18 cellular contexts compared by ENCODE assay signal in genomic region chr22:48568736-48569330, GRCh38.
"Had no signal": no experiment of that assay in that cellular context is flagged by ENCODE, and none has a peak within 500 bp of the region (broad histone marks: within the 10 kb centered on the region; RNA-seq: fewer than 3 reads in every experiment).

No MANE protein-coding gene starts in this region.

- H3K9me3 ChIP-seq: ovary had no signal

- H3K4me1 Mint-ChIP-seq: nephron; stimulated activated memory B cell treated with anti-CD40 and anti-IgM and Interleukin-4, amounts not matched to agents 10 μg/mL and 1 μg/mL and 100 μg/mL, for 72 hours had no signal

- H3K4me3 Mint-ChIP-seq: activated CD4-positive, alpha-beta memory T cell treated with anti-CD3 and anti-CD28 coated beads, Interleukin-2, amount 10 ng/mL, durations not matched to agents 7 days and 5 days; activated CD8-positive, alpha-beta memory T cell treated with anti-CD3 and anti-CD28 coated beads, Interleukin-2, amount 10 ng/mL, durations not matched to agents 7 days and 5 days; nephron; stimulated activated memory B cell treated with anti-CD40 and anti-IgM and Interleukin-4, amounts not matched to agents 10 μg/mL and 1 μg/mL and 100 μg/mL, for 72 hours had no signal

- H3K4me3 ChIP-seq: breast epithelium, esophagus muscularis mucosa, ovary, sigmoid colon, tibial artery had no signal

- H3K27me3 ChIP-seq: ovary had no signal

- H3K36me3 Mint-ChIP-seq: stimulated activated memory B cell treated with anti-CD40 and anti-IgM and Interleukin-4, amounts not matched to agents 10 μg/mL and 1 μg/mL and 100 μg/mL, for 72 hours had no signal

- H3K27ac Mint-ChIP-seq: activated CD4-positive, alpha-beta memory T cell treated with anti-CD3 and anti-CD28 coated beads, Interleukin-2, amount 10 ng/mL, durations not matched to agents 7 days and 5 days; activated CD8-positive, alpha-beta memory T cell treated with anti-CD3 and anti-CD28 coated beads, Interleukin-2, amount 10 ng/mL, durations not matched to agents 7 days and 5 days; activated T-helper 2 cell treated with anti-CD3 and anti-CD28 coated beads, Interferon-gamma antibody, Interleukin-2, Interleukin-4, amounts not matched to agents 10 μg/mL and 5 μg/mL and 100 μg/mL, durations not matched to agents 14 hours and 24 hours and 36 hours; nephron; stimulated activated memory B cell treated with anti-CD40 and anti-IgM and Interleukin-4, amounts not matched to agents 10 μg/mL and 1 μg/mL and 100 μg/mL, for 72 hours had no signal

- H3K4me1 ChIP-seq: breast epithelium, esophagus muscularis mucosa, sigmoid colon, tibial artery had no signal

- H3K27ac ChIP-seq: breast epithelium, esophagus muscularis mucosa, ovary, sigmoid colon, tibial artery had no signal

- DNase-seq: activated CD4-positive, alpha-beta memory T cell treated with anti-CD3 and anti-CD28 coated beads, Interleukin-2, amount 10 ng/mL, durations not matched to agents 7 days and 5 days; activated CD4-positive, alpha-beta T cell treated with anti-CD3 and anti-CD28 coated beads for 48 hours; activated CD4-positive, CD25-positive, alpha-beta regulatory T cell; activated CD8-positive, alpha-beta memory T cell treated with anti-CD3 and anti-CD28 coated beads, Interleukin-2, amount 10 ng/mL, durations not matched to agents 7 days and 5 days; activated naive CD4-positive, alpha-beta T cell treated with Interleukin-2 at 50 U/mL for 16 hours; cerebellar nuclear complex; effector memory CD4-positive, alpha-beta T cell; ovary; sigmoid colon; stimulated activated CD4-positive, alpha-beta T cell treated with anti-CD3 and anti-CD28 coated beads, Interleukin-4, amount 100 ng/mL, for 24 hours; T-helper 1 cell; T-helper 9 cell; tibial artery had no signal

- H3K36me3 ChIP-seq: breast epithelium, esophagus muscularis mucosa, ovary, sigmoid colon, tibial artery had no signal
